ENCODE assay signal across 1 cellular context in the genomic region with DNA sequence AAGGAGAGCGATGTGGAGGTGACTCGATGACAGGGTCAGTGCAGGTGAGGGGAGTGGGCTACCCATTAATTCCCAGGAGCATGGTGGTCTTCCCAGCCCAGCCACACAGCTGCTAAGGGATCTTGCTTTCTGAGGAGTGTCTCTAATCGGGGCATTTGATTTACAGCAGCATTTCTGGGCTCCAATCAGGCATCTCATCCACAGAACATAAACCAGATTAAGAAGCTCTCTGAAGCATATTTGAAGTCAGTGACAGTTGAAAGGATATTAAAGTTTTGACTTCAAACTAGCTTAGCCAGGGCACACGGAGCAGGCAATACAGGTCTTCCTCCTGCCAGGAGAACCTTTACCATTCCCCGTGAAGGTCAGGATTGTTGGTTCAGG.
TF ChIP-seq lines count a peak whose summit lies in the region.

No MANE protein-coding gene starts in this region.

TF ChIP-seq in H1, 55 proteins besides CTCF, POLR2A, EP300 and RAD21:
- no peak for TF ChIP-seq CEBPB (IDR thresholded peaks at IDR 0.05; ENCODE audit: low read depth, low read length)
- TF ChIP-seq SAP30 (IDR thresholded peaks at IDR 0.05; ENCODE audit: insufficient read depth, insufficient replicate concordance, low read length), result no peak
- TF ChIP-seq SP2 (IDR thresholded peaks at IDR 0.05; ENCODE audit: low read length), result no peak
- no peak for TF ChIP-seq KDM4A (IDR thresholded peaks at IDR 0.05; ENCODE audit: low read depth, low read length, severe bottlenecking)
